In the genomic region with DNA sequence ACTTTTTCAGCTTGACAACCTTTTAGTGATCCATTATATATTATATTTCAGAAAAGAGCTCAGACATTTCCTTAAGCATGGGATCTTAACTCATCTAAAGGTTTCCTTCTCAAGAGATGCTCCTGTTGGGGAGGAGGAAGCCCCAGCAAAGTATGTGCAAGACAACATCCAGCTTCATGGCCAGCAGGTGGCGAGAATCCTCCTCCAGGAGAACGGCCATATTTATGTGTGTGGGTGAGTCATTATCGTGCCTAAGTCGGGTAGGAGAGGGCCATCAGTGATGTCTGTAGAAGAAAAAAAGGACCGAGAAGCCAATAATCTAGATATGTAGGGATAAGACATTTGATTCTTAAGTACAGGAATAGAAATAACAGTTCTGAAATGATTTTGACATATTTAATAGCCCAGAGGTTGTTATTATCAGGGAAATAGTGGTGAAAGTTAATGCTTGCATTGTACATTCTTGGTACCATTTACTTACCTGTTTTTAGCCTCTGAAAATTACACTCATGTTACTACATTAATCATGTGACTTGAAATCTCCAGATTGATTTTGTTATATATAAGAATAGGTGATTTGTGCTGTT, we compare ENCODE assay signal across 9 cellular contexts. TPM values are rescaled to one million over a fixed set of nuclear protein-coding genes. Genes with fewer than 3 reads are reported as not detected.
A peak's percentile ranks its signal among the peaks of the same experiment; 100 is the strongest.
DNase-seq lines count a peak whose midpoint lies in the region; ATAC-seq and TF ChIP-seq lines count a peak whose summit lies in the region.
"Had no signal": no experiment of that assay in that cellular context is flagged by ENCODE, and none has a peak within 500 bp of the region (broad histone marks: within the 10 kb centered on the region; RNA-seq: fewer than 3 reads in every experiment).

No MANE protein-coding gene starts in this region.

- no peaks in the 10 kb centered on the region for H3K4me1 Mint-ChIP-seq in CD8-positive, alpha-beta memory T cell
- H3K4me1 Mint-ChIP-seq in nephron: no peaks in the 10 kb centered on the region

- CTCF ChIA-PET in CD8-positive, alpha-beta memory T cell (lab: Charles Lee): no interaction called here

- H3K9me3 ChIP-seq in CD8-positive, alpha-beta memory T cell (ENCODE audit: low read length): no peaks in the 10 kb centered on the region

- peaks cover 0 to 2% of the 10 kb centered on the region in 2 donors for H3K27me3 Mint-ChIP-seq in CD8-positive, alpha-beta memory T cell
- H3K27me3 Mint-ChIP-seq in nephron (ENCODE audit: low read depth): no peaks in the 10 kb centered on the region

- no peaks in the 10 kb centered on the region for H3K9me3 Mint-ChIP-seq in CD8-positive, alpha-beta memory T cell
- H3K9me3 Mint-ChIP-seq in nephron: no peaks in the 10 kb centered on the region

- no peak for DNase-seq in CD8-positive, alpha-beta memory T cell
- DNase-seq in NCI-H748 treated with DMSO at 0.1 percent for 48 hours (lab: John Stamatoyannopoulos, UW): peak; percentile 17
- DNase-seq in astrocyte of the cerebellum (ENCODE audit: low read depth): peak; percentile 12
- DNase-seq in NCI-H2107 (lab: John Stamatoyannopoulos, UW): no peak

- H3K4me1 ChIP-seq in CD8-positive, alpha-beta memory T cell (ENCODE audit: insufficient read depth, low read length): no peaks in the 10 kb centered on the region

- POLR2A ChIA-PET in CD8-positive, alpha-beta memory T cell (lab: Charles Lee): interaction anchor here (0.6 kb wide), 1 partner anchor 20 kb away, joined by 3 read pairs; no protein-coding TSS in a partner anchor

- peaks cover 30 to 93% (median 42%) of the 10 kb centered on the region in 3 donors for H3K36me3 Mint-ChIP-seq in CD8-positive, alpha-beta memory T cell
- peaks cover 70% of the 10 kb centered on the region for H3K36me3 Mint-ChIP-seq in nephron (ENCODE audit: low read depth)

- peaks cover 65% of the 10 kb centered on the region for H3K36me3 ChIP-seq in CD8-positive, alpha-beta memory T cell (ENCODE audit: insufficient read depth, low read length)

- TF ChIP-seq CTCF in astrocyte of the cerebellum (IDR thresholded peaks at IDR 0.05; ENCODE audit: low read depth, low read length, missing control alignments): peak; percentile 49
- TF ChIP-seq CTCF in nephron (IDR thresholded peaks at IDR 0.05; ENCODE audit: unreplicated experiment in 3 of 3): peak; percentile 26 to 47 (median 38)

- in situ Hi-C loops in astrocyte of the cerebellum (cut with HindIII; ENCODE audit: low sequenced_read_pairs): no loop called here

- peak overlapping the region in 5 of 8 donors; percentile 10 to 62 (median 52) for H3K27ac Mint-ChIP-seq in CD8-positive, alpha-beta memory T cell
- H3K27ac Mint-ChIP-seq in nephron: no peak overlapping the region

- H3K4me3 Mint-ChIP-seq in CD8-positive, alpha-beta memory T cell: no peak overlapping the region
- no peak overlapping the region for H3K4me3 Mint-ChIP-seq in nephron

- no peak overlapping the region for H3K27ac ChIP-seq in CD8-positive, alpha-beta memory T cell (ENCODE audit: low read depth, low read length)
- H3K27ac ChIP-seq: SK-N-MC had no signal

- no peak overlapping the region for H3K4me3 ChIP-seq in CD8-positive, alpha-beta memory T cell (ENCODE audit: low read length)
- no peak overlapping the region for H3K4me3 ChIP-seq in astrocyte of the cerebellum (ENCODE audit: low read depth, low read length)
- H3K4me3 ChIP-seq: SK-N-MC had no signal

- no peaks in the 10 kb centered on the region for H3K27me3 ChIP-seq in CD8-positive, alpha-beta memory T cell (ENCODE audit: insufficient read depth, low read length, poor library complexity, severe bottlenecking)

- peak; percentile 54 for ATAC-seq in GM19438 (IDR thresholded peaks at IDR 0.05; ENCODE audit: low read depth, unreplicated experiment)
- no peak for ATAC-seq in HG03460 (IDR thresholded peaks at IDR 0.05; ENCODE audit: unreplicated experiment)
- ATAC-seq in HG03135 (IDR thresholded peaks at IDR 0.05; ENCODE audit: unreplicated experiment): no peak

RNA-seq across cellular contexts. Expression of a gene that starts 28.2 kb away (rescaled TPM):
- 10 to 100 TPM; 45.5 to 50.5 TPM for total RNA-seq in CD8-positive, alpha-beta memory T cell
- polyA plus RNA-seq in CD8-positive, alpha-beta memory T cell: 36.8 TPM

RNA-seq across cellular contexts. Expression of a gene that starts 28.3 kb away (rescaled TPM):
- total RNA-seq in CD8-positive, alpha-beta memory T cell: 10 to 100 TPM; 20.4 to 21.3 TPM
- polyA plus RNA-seq in CD8-positive, alpha-beta memory T cell: 12.3 TPM

RNA-seq across cellular contexts. Expression of a gene that starts 46.2 kb away (rescaled TPM):
- total RNA-seq in CD8-positive, alpha-beta memory T cell: not detected
- polyA plus RNA-seq in CD8-positive, alpha-beta memory T cell: not detected

Comparison
In these comparisons a context has a peak if more than half of its experiments do, and no peak if none do; other contexts are left out.
1. DNase-seq: peak in NCI-H748 treated with DMSO at 0.1 percent for 48 hours (single experiment) and astrocyte of the cerebellum (single experiment); none in CD8-positive, alpha-beta memory T cell (0 of 5) and NCI-H2107 (single experiment).
2. H3K27ac Mint-ChIP-seq: peak in CD8-positive, alpha-beta memory T cell (5 of 8); none in nephron (0 of 3).